19 cellular contexts compared by ENCODE assay signal in genomic region chr14:77130386-77130785, GRCh38. TPM values are rescaled to one million over a fixed set of nuclear protein-coding genes. Genes with fewer than 3 reads are reported as not detected.
A peak's percentile ranks its signal among the peaks of the same experiment; 100 is the strongest.
DNase-seq lines count a peak whose midpoint lies in the region; ATAC-seq and TF ChIP-seq lines count a peak whose summit lies in the region.
"Had no signal": no experiment of that assay in that cellular context is flagged by ENCODE, and none has a peak within 500 bp of the region (broad histone marks: within the 10 kb centered on the region; RNA-seq: fewer than 3 reads in every experiment).

No MANE protein-coding gene starts in this region.

- ATAC-seq in GM19324 (IDR thresholded peaks at IDR 0.05; ENCODE audit: low FRiP score, unreplicated experiment) = no peak
- ATAC-seq: CD8-positive, alpha-beta T cell; HCT116 had no signal

- no peaks in the 10 kb centered on the region for H3K36me3 ChIP-seq in right atrium auricular region
- H3K36me3 ChIP-seq in left ventricle myocardium inferior = no peaks in the 10 kb centered on the region
- H3K36me3 ChIP-seq: BLaER1 had no signal

- H3K4me3 ChIP-seq in right atrium auricular region = no peak overlapping the region
- no peak overlapping the region for H3K4me3 ChIP-seq in left ventricle myocardium inferior
- H3K4me3 ChIP-seq: BLaER1 had no signal

- no peaks in the 10 kb centered on the region for H3K36me3 Mint-ChIP-seq in activated CD4-positive, alpha-beta T cell treated with anti-CD3 and anti-CD28 coated beads, Interleukin-2, amount 10 ng/mL, durations not matched to agents 7 days and 5 days (ENCODE audit: low read depth)
- H3K36me3 Mint-ChIP-seq: CD4-positive, CD25-positive, alpha-beta regulatory T cell; CD8-positive, alpha-beta T cell had no signal

- H3K4me3 Mint-ChIP-seq in activated CD4-positive, alpha-beta T cell treated with anti-CD3 and anti-CD28 coated beads, Interleukin-2, amount 10 ng/mL, durations not matched to agents 7 days and 5 days = no peak overlapping the region
- H3K4me3 Mint-ChIP-seq: B cell; CD8-positive, alpha-beta T cell had no signal

- DNase-seq in right atrium auricular region (ENCODE audit: low spot score) (peak; percentile 16), left ventricle myocardium inferior (no peak), mesenteric fat pad (ENCODE audit: low spot score) (peak; percentile 45), HCEC 1CT (no peak), NCI-H82 treated with DMSO at 0.1 percent for 48 hours (lab: John Stamatoyannopoulos, UW; ENCODE audit: unreplicated experiment) (no peak)
- no peak for DNase-seq in activated CD4-positive, alpha-beta T cell treated with anti-CD3 and anti-CD28 coated beads, Interleukin-2, amount 10 ng/mL, durations not matched to agents 7 days and 5 days
- DNase-seq: Caco-2; CD4-positive, CD25-positive, alpha-beta regulatory T cell; CD8-positive, alpha-beta T cell; DMS153; DND-41; GOT3 had no signal

- intact Hi-C loops in left ventricle myocardium inferior (cut with micrococcal nuclease) = no loop called here

- no peaks in the 10 kb centered on the region for H3K9me3 Mint-ChIP-seq in activated CD4-positive, alpha-beta T cell treated with anti-CD3 and anti-CD28 coated beads, Interleukin-2, amount 10 ng/mL, durations not matched to agents 7 days and 5 days
- H3K9me3 Mint-ChIP-seq: CD8-positive, alpha-beta T cell had no signal

- H3K27ac ChIP-seq in right atrium auricular region (no peak overlapping the region), left ventricle myocardium inferior (replicated peaks) (no peak overlapping the region), angular gyrus (ENCODE audit: low read depth, low read length) (peak overlapping the region; percentile 10)
- H3K27ac ChIP-seq: 22Rv1, BLaER1, C4-2B had no signal

- POLR2A ChIA-PET in activated CD4-positive, alpha-beta T cell treated with anti-CD3 and anti-CD28 coated beads, Interleukin-2, amount 10 ng/mL, durations not matched to agents 7 days and 5 days (lab: Charles Lee) = no interaction called here

- no peaks in the 10 kb centered on the region for H3K27me3 ChIP-seq in right atrium auricular region
- H3K27me3 ChIP-seq in left ventricle myocardium inferior (ENCODE audit: low read depth) = peaks cover 51% of the 10 kb centered on the region

- no peak for TF ChIP-seq CTCF in right atrium auricular region (IDR thresholded peaks at IDR 0.05)
- TF ChIP-seq CTCF in left ventricle myocardium inferior (IDR thresholded peaks at IDR 0.05; ENCODE audit: borderline replicate concordance) = no peak

- CTCF ChIA-PET in activated CD4-positive, alpha-beta T cell treated with anti-CD3 and anti-CD28 coated beads, Interleukin-2, amount 10 ng/mL, durations not matched to agents 7 days and 5 days (lab: Charles Lee) = interaction anchor here (1.2 kb wide), 1 partner anchor 21 kb away, joined by 3 read pairs; no protein-coding TSS in a partner anchor

- H3K27me3 Mint-ChIP-seq in activated CD4-positive, alpha-beta T cell treated with anti-CD3 and anti-CD28 coated beads, Interleukin-2, amount 10 ng/mL, durations not matched to agents 7 days and 5 days = peaks cover 41% of the 10 kb centered on the region

- H3K9me3 ChIP-seq in right atrium auricular region (no peaks in the 10 kb centered on the region), left ventricle myocardium inferior (replicated peaks) (no peaks in the 10 kb centered on the region)
- H3K9me3 ChIP-seq: BLaER1, Caco-2 had no signal

- peaks cover 0 to 2% of the 10 kb centered on the region in 2 donors for H3K4me1 ChIP-seq in right atrium auricular region
- H3K4me1 ChIP-seq in left ventricle myocardium inferior = peaks cover 4% of the 10 kb centered on the region
- H3K4me1 ChIP-seq: Caco-2 had no signal

- peaks cover 5% of the 10 kb centered on the region for H3K4me1 Mint-ChIP-seq in activated CD4-positive, alpha-beta T cell treated with anti-CD3 and anti-CD28 coated beads, Interleukin-2, amount 10 ng/mL, durations not matched to agents 7 days and 5 days

- H3K27ac Mint-ChIP-seq in activated CD4-positive, alpha-beta T cell treated with anti-CD3 and anti-CD28 coated beads, Interleukin-2, amount 10 ng/mL, durations not matched to agents 7 days and 5 days = no peak overlapping the region
- H3K27ac Mint-ChIP-seq: B cell; CD4-positive, CD25-positive, alpha-beta regulatory T cell; CD8-positive, alpha-beta T cell had no signal

RNA-seq across cellular contexts. Expression of gene ZDHHC22, which starts 11.2 kb away (rescaled TPM):
- total RNA-seq in right atrium auricular region (not detected), left ventricle myocardium inferior (not detected), mesenteric fat pad (not detected)
- not detected for total RNA-seq in activated CD4-positive, alpha-beta T cell treated with anti-CD3 and anti-CD28 coated beads, Interleukin-2, amount 10 ng/mL, durations not matched to agents 7 days and 5 days
- total RNA-seq: B cell; Caco-2; CD4-positive, CD25-positive, alpha-beta regulatory T cell; CD8-positive, alpha-beta T cell had no signal

RNA-seq across cellular contexts. Expression of gene CIPC, which starts 32.3 kb away (rescaled TPM):
- 10 to 100 TPM; 64.7 to 87.8 TPM for total RNA-seq in right atrium auricular region
- 70.3 TPM for total RNA-seq in left ventricle myocardium inferior
- 23.1 TPM for total RNA-seq in mesenteric fat pad
- total RNA-seq in activated CD4-positive, alpha-beta T cell treated with anti-CD3 and anti-CD28 coated beads, Interleukin-2, amount 10 ng/mL, durations not matched to agents 7 days and 5 days = 10 to 100 TPM; 14.4 to 15.1 TPM

RNA-seq across cellular contexts. Expression of gene TMEM63C, which starts 51.2 kb away (rescaled TPM):
- total RNA-seq in right atrium auricular region (under 1 TPM in 1 of 2 donors, not detected in 1; 0.04 TPM), left ventricle myocardium inferior (0.63 TPM), mesenteric fat pad (0.51 TPM)
- under 1 TPM; 0.29 to 0.45 TPM for total RNA-seq in activated CD4-positive, alpha-beta T cell treated with anti-CD3 and anti-CD28 coated beads, Interleukin-2, amount 10 ng/mL, durations not matched to agents 7 days and 5 days

Comparison
In these comparisons a context has a peak if more than half of its experiments do, and no peak if none do; other contexts are left out.
1. DNase-seq: peak in right atrium auricular region (single experiment) and mesenteric fat pad (single experiment); none in left ventricle myocardium inferior (single experiment), HCEC 1CT (single experiment), NCI-H82 treated with DMSO at 0.1 percent for 48 hours (single experiment) and activated CD4-positive, alpha-beta T cell treated with anti-CD3 and anti-CD28 coated beads, Interleukin-2, amount 10 ng/mL, durations not matched to agents 7 days and 5 days (single experiment).